ENCODE assay signal across 14 cellular contexts in the genomic region with DNA sequence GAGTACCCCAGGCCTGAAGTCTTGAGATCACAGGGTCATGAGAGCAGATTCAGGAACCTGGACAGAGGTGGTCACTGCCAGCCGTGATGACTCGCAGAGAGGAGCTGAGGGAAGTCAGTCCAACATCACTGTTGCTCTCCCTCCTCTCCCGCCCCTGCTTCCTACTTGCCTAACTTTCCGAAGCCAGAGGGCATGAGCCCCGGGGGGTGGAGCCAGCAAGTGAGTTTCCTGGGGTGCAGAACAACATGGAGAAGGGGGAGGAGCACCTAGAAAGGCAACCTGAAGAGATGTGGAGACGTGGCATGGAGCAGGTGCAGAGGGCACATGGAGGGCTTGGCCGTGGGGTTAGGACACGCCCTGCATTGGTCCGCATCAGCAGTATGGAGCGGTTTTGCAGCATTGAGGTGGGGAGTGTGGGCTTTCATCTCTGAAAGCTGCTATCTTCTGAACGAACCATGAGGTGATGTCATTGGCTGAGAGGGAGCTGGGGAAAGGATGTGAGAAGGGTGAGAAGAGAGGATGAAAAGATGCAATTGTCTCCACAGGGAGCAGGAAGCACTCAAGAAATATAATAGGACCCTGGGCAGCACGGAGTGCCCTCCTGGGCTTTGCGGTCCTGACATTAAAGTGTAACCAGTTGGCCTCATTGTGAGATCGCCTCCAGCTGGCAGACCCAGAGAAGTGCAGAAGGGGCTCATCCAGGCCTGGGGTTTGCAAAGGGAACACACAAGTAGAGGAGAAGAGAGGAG. TPM values are rescaled to one million over a fixed set of nuclear protein-coding genes. Genes with fewer than 3 reads are reported as not detected.
DNase-seq lines count a peak whose midpoint lies in the region; ATAC-seq and TF ChIP-seq lines count a peak whose summit lies in the region.
"Had no signal": no experiment of that assay in that cellular context is flagged by ENCODE, and none has a peak within 500 bp of the region (broad histone marks: within the 10 kb centered on the region; RNA-seq: fewer than 3 reads in every experiment).

No MANE protein-coding gene starts in this region.

- no peaks in the 10 kb centered on the region for H3K27me3 ChIP-seq in Caco-2 (replicated peaks; ENCODE audit: control insufficient read depth, insufficient read depth, low read length)
- H3K27me3 ChIP-seq in GM23338 (ENCODE audit: insufficient read depth), result no peaks in the 10 kb centered on the region
- peaks cover 53% of the 10 kb centered on the region for H3K27me3 ChIP-seq in PC-9 (ENCODE audit: insufficient read depth, low read depth)
- H3K27me3 ChIP-seq in iPS DF 6.9 (ENCODE audit: control insufficient read depth, insufficient read depth, low read length), result no peaks in the 10 kb centered on the region

- H3K9me2 ChIP-seq in GM23338 (ENCODE audit: insufficient read depth), result no peaks in the 10 kb centered on the region
- no peaks in the 10 kb centered on the region for H3K9me2 ChIP-seq in PC-9 (ENCODE audit: insufficient read depth)

- H3K27me3 Mint-ChIP-seq in Caco-2 (ENCODE audit: insufficient read depth, unreplicated experiment) (peaks cover 6% of the 10 kb centered on the region), GM23338 (ENCODE audit: insufficient read depth, low read depth, poor library complexity) (no peaks in the 10 kb centered on the region)
- H3K27me3 Mint-ChIP-seq: activated naive CD8-positive, alpha-beta T cell; naive B cell had no signal

- WGBS in iPS DF 6.9 (ENCODE audit: insufficient coverage, insufficient read length), result no CpG with 5 or more reads among the region's 14 CpGs

- H3K27ac Mint-ChIP-seq in Caco-2 (ENCODE audit: unreplicated experiment) (no peak overlapping the region), GM23338 (no peak overlapping the region)
- H3K27ac Mint-ChIP-seq: activated naive CD8-positive, alpha-beta T cell; naive B cell; stimulated activated effector memory CD8-positive, alpha-beta T cell treated with anti-CD3 and anti-CD28 coated beads, Interleukin-12 subunit alpha, Interleukin-12 subunit beta, amount 100 ng/mL, for 72 hours had no signal

- no peak overlapping the region for H3K4me3 Mint-ChIP-seq in Caco-2 (ENCODE audit: unreplicated experiment)
- H3K4me3 Mint-ChIP-seq in GM23338, result no peak overlapping the region
- H3K4me3 Mint-ChIP-seq: activated naive CD8-positive, alpha-beta T cell; naive B cell; stimulated activated effector memory CD8-positive, alpha-beta T cell treated with anti-CD3 and anti-CD28 coated beads, Interleukin-12 subunit alpha, Interleukin-12 subunit beta, amount 100 ng/mL, for 72 hours had no signal

- H4K20me1 ChIP-seq in GM23338 (replicated peaks; ENCODE audit: insufficient read depth) (no peaks in the 10 kb centered on the region), PC-9 (ENCODE audit: insufficient read depth) (no peaks in the 10 kb centered on the region; the same call in 1 of the 2 replicates)

- no peaks in the 10 kb centered on the region for H3K4me1 Mint-ChIP-seq in Caco-2 (ENCODE audit: low read depth, unreplicated experiment)
- H3K4me1 Mint-ChIP-seq in GM23338, result no peaks in the 10 kb centered on the region
- H3K4me1 Mint-ChIP-seq: stimulated activated effector memory CD8-positive, alpha-beta T cell treated with anti-CD3 and anti-CD28 coated beads, Interleukin-12 subunit alpha, Interleukin-12 subunit beta, amount 100 ng/mL, for 72 hours had no signal

- peak; percentile 13 to 51 for TF ChIP-seq CTCF in Caco-2 (IDR thresholded peaks at IDR 0.05; ENCODE audit: insufficient read depth in 1 of 2, low read depth in 1 of 2, low read length in 1 of 2, severe bottlenecking in 1 of 2, unreplicated experiment in 1 of 2)
- peak; percentile 76 to 84 for TF ChIP-seq CTCF in GM23338 (conservative IDR thresholded peaks at IDR 0.05; ENCODE audit: low read depth in 2 of 2)
- TF ChIP-seq CTCF in PC-9 (conservative IDR thresholded peaks at IDR 0.05), result peak; percentile 34

- H3K4me3 ChIP-seq in Caco-2 (ENCODE audit: low read depth, low read length), result no peak overlapping the region
- 0 out of 2 replicates have a peak overlapping the region, but pooled peaks have one; percentile 21 for H3K4me3 ChIP-seq in GM23338
- no peak overlapping the region for H3K4me3 ChIP-seq in PC-9
- H3K4me3 ChIP-seq in iPS DF 6.9 (ENCODE audit: low read length), result no peak overlapping the region
- H3K4me3 ChIP-seq: HAP-1 had no signal

- H2AFZ ChIP-seq in GM23338 (no peak overlapping the region), PC-9 (no peak overlapping the region)

- H3K27ac ChIP-seq in GM23338 (ENCODE audit: low read depth), result no peak overlapping the region
- H3K27ac ChIP-seq in PC-9, result no peak overlapping the region
- H3K27ac ChIP-seq in iPS DF 6.9 (ENCODE audit: low read length), result no peak overlapping the region

- POLR2A ChIA-PET in Caco-2 (lab: Charles Lee), result no interaction called here
- POLR2A ChIA-PET in PC-9 (lab: Charles Lee; ENCODE audit: unreplicated experiment), result no interaction called here

- ATAC-seq in GM23338 (peak; percentile 95), HG03457 (IDR thresholded peaks at IDR 0.05; ENCODE audit: unreplicated experiment) (no peak), GM19023 (IDR thresholded peaks at IDR 0.05; ENCODE audit: unreplicated experiment) (no peak)
- ATAC-seq: stimulated activated effector memory CD8-positive, alpha-beta T cell treated with anti-CD3 and anti-CD28 coated beads, Interleukin-12 subunit alpha, Interleukin-12 subunit beta, amount 100 ng/mL, for 72 hours had no signal

- BruUV-seq in Caco-2 (replicated peaks; lab: Mats Ljungman, UMichigan) (no TSS peak), PC-9 (replicated peaks; lab: Mats Ljungman, UMichigan) (no TSS peak)

- H3K4me1 ChIP-seq in Caco-2 (0 out of 2 replicates have a peak, but pooled peaks cover 3% of the 10 kb centered on the region), GM23338 (ENCODE audit: insufficient read depth) (peaks cover 4% of the 10 kb centered on the region; the same call in 1 of the 2 replicates), PC-9 (replicated peaks; ENCODE audit: insufficient read depth) (no peaks in the 10 kb centered on the region), iPS DF 6.9 (ENCODE audit: control insufficient read depth, insufficient read depth, low read length) (peaks cover 2% of the 10 kb centered on the region; the same call in 1 of the 2 replicates)
- H3K4me1 ChIP-seq: HAP-1 had no signal

- DNase-seq in Caco-2 (peak in 1 of 2 experiments; percentile 30), GM23338 (ENCODE audit: low spot score) (peak; percentile 77), PC-9 (no peak), iPS DF 6.9 (ENCODE audit: low read depth, low spot score) (peak; percentile 41), inferior parietal cortex (ENCODE audit: extremely low spot score) (no peak)
- no peak for DNase-seq in activated CD4-positive, CD25-positive, alpha-beta regulatory T cell (lab: John Stamatoyannopoulos, UW)
- DNase-seq: activated CD4-positive, alpha-beta T cell treated with anti-CD3 and anti-CD28 coated beads for 4 hours; naive B cell; SHP77 treated with DMSO at 0.1 percent for 48 hours had no signal

- H3K4me2 ChIP-seq in GM23338 (peak overlapping the region; percentile 60; the same call in 1 of the 2 replicates), PC-9 (no peak overlapping the region)

- CTCF ChIA-PET in Caco-2 (lab: Charles Lee) (interaction anchor here (0.6 to 1.2 kb wide), 3 partner anchors 10 to 339 kb away, joined by 3 to 4 read pairs (median 3); no protein-coding TSS in a partner anchor), PC-9 (lab: Charles Lee) (no interaction called here)

- H3K9me3 ChIP-seq in Caco-2, result peaks cover 3% of the 10 kb centered on the region; the same call in 1 of the 2 replicates
- no peaks in the 10 kb centered on the region for H3K9me3 ChIP-seq in PC-9 (ENCODE audit: insufficient read depth, low read depth)
- no peaks in the 10 kb centered on the region for H3K9me3 ChIP-seq in iPS DF 6.9 (ENCODE audit: control insufficient read depth, insufficient read depth, low read length)
- H3K9me3 ChIP-seq: HAP-1 had no signal

- H3K79me2 ChIP-seq in GM23338 (replicated peaks; ENCODE audit: insufficient read depth) (no peaks in the 10 kb centered on the region), PC-9 (ENCODE audit: low read depth) (no peaks in the 10 kb centered on the region)

- intact Hi-C loops in Caco-2 (cut with micrococcal nuclease; ENCODE audit: unreplicated experiment) (no loop called here), PC-9 (cut with micrococcal nuclease; ENCODE audit: unreplicated experiment) (no loop called here)

- no peaks in the 10 kb centered on the region for H3K9me3 Mint-ChIP-seq in Caco-2 (ENCODE audit: unreplicated experiment)
- peaks cover 3% of the 10 kb centered on the region; the same call in 1 of the 3 replicates for H3K9me3 Mint-ChIP-seq in GM23338
- H3K9me3 Mint-ChIP-seq: stimulated activated effector memory CD8-positive, alpha-beta T cell treated with anti-CD3 and anti-CD28 coated beads, Interleukin-12 subunit alpha, Interleukin-12 subunit beta, amount 100 ng/mL, for 72 hours had no signal

- H3F3A ChIP-seq in GM23338 (replicated peaks; ENCODE audit: low read depth) (no peaks in the 10 kb centered on the region), PC-9 (ENCODE audit: insufficient read depth, low read depth) (no peaks in the 10 kb centered on the region)

- no peaks in the 10 kb centered on the region for H3K36me3 ChIP-seq in Caco-2 (ENCODE audit: control insufficient read depth, insufficient read depth, low read length)
- no peaks in the 10 kb centered on the region for H3K36me3 ChIP-seq in GM23338 (ENCODE audit: insufficient read depth)
- no peaks in the 10 kb centered on the region for H3K36me3 ChIP-seq in PC-9 (ENCODE audit: low read depth)
- H3K36me3 ChIP-seq in iPS DF 6.9 (ENCODE audit: control insufficient read depth, insufficient read depth, low read length), result no peaks in the 10 kb centered on the region
- H3K36me3 ChIP-seq: HAP-1 had no signal

- no peaks in the 10 kb centered on the region for H3K36me3 Mint-ChIP-seq in Caco-2 (ENCODE audit: insufficient read depth, unreplicated experiment)
- peaks cover 6% of the 10 kb centered on the region for H3K36me3 Mint-ChIP-seq in GM23338 (ENCODE audit: low read depth)
- H3K36me3 Mint-ChIP-seq: stimulated activated effector memory CD8-positive, alpha-beta T cell treated with anti-CD3 and anti-CD28 coated beads, Interleukin-12 subunit alpha, Interleukin-12 subunit beta, amount 100 ng/mL, for 72 hours had no signal

RNA-seq across cellular contexts. Expression of a gene that starts 25.0 kb away (rescaled TPM):
- total RNA-seq in Caco-2 (2022) (2.5 and 4.2 TPM in 2 replicates), PC-9 (2021) (not detected in 2 replicates)
- total RNA-seq in GM23338 (2014; rRNA removed; shearing (Covaris generic)), result 6.9 and 11.2 TPM in 2 replicates
- polyA plus RNA-seq in GM23338 (2016; fragmentation: Nextera tagmentation; extraction: Ambion mirVana), result 4.5 and 5.9 TPM in 2 replicates

RNA-seq across cellular contexts. Expression of a gene that starts 38.9 kb away (rescaled TPM):
- 13.9 and 14.4 TPM in 2 replicates for total RNA-seq in Caco-2 (2022)
- total RNA-seq in GM23338 (2014; rRNA removed; shearing (Covaris generic)), result 1.6 and 3.5 TPM in 2 replicates
- 0.73 and 0.87 TPM in 2 replicates for polyA plus RNA-seq in GM23338 (2016; fragmentation: Nextera tagmentation; extraction: Ambion mirVana)
- total RNA-seq in PC-9 (2021), result 6.1 and 7.4 TPM in 2 replicates

Comparison
In these comparisons a context has a peak if more than half of its experiments do, and no peak if none do; other contexts are left out.
1. DNase-seq: peak in GM23338 (single experiment) and iPS DF 6.9 (single experiment); none in PC-9 (0 of 2), inferior parietal cortex (single experiment) and activated CD4-positive, CD25-positive, alpha-beta regulatory T cell (0 of 4).
2. Peak in every context shown above with its lines, with median percentiles within 50 percentile points of each other: CTCF ChIP-seq.